In the genomic region with DNA sequence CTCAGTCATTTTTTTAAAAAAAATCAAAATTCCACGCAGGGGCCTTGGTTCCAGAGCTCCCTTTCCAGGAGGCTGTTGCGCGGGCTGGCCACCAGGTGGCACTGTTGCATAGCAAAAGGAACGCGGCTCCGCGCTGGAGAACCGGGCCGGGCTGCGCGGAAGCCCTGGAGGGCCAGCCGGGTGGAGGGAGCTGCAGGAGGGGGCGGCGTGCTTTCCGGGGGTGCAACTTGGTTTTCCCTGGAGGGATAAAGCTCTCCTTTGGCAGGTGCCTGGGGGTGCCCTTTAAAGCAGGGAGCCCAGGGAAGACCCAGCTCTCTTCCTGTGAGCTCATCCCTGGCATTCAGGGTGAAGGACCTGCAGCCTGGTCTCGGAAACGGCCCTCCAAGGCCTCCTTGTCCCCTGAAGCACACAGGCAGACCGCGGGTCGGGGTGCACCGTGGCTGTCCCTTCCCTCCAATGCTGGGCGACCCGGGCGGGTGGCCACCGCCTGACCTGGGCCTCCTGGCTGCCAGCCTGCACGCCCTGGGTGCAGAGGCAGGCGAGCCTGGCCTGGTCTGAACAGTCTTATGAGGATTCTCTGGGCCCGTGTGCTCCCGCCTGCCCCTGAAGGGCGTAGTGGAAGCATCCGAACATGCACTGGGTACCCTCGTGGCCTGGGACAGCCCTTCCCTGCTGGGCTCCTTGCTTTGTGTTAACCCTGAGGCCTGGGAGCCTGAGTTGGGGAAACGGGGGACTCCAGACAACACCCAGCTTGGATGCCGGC, we compare ENCODE assay signal across 8 cellular contexts. TPM values are rescaled to one million over a fixed set of nuclear protein-coding genes. Genes with fewer than 3 reads are reported as not detected.
DNase-seq lines count a peak whose midpoint lies in the region; ATAC-seq and TF ChIP-seq lines count a peak whose summit lies in the region.

No MANE protein-coding gene starts in this region.

- peak; percentile 73 for TF ChIP-seq CTCF in BE2C (IDR thresholded peaks at IDR 0.05; ENCODE audit: low read depth, low read length)
- TF ChIP-seq CTCF in gastroesophageal sphincter (IDR thresholded peaks at IDR 0.05), result peak in 3 of 4 experiments; percentile 95 to 98 (median 96)
- TF ChIP-seq CTCF in osteoblast (IDR thresholded peaks at IDR 0.05; ENCODE audit: extremely low read depth, low read depth, low read length), result peak; percentile 86
- peak; percentile 95 to 97 for TF ChIP-seq CTCF in tibial artery (IDR thresholded peaks at IDR 0.05)

- no peak for TF ChIP-seq EP300 in gastroesophageal sphincter (IDR thresholded peaks at IDR 0.05)

- H3K79me2 ChIP-seq in osteoblast (ENCODE audit: insufficient read depth, low read length), result no peaks in the 10 kb centered on the region

- ATAC-seq in gastroesophageal sphincter (peak; percentile 89), GM19324 (IDR thresholded peaks at IDR 0.05; ENCODE audit: low FRiP score, unreplicated experiment) (no peak)

- H2AFZ ChIP-seq in osteoblast (ENCODE audit: low read length), result no peak overlapping the region

- H3K4me2 ChIP-seq in osteoblast (ENCODE audit: insufficient read depth, low read length), result no peak overlapping the region

- H3K9me3 ChIP-seq in BE2C (no peaks in the 10 kb centered on the region), gastroesophageal sphincter (no peaks in the 10 kb centered on the region), osteoblast (ENCODE audit: low read depth, low read length) (no peaks in the 10 kb centered on the region), tibial artery (no peaks in the 10 kb centered on the region)

- no peak for TF ChIP-seq POLR2A in gastroesophageal sphincter (IDR thresholded peaks at IDR 0.05)

- no peak overlapping the region for H3K27ac ChIP-seq in gastroesophageal sphincter
- no peak overlapping the region for H3K27ac ChIP-seq in osteoblast (ENCODE audit: low read depth, low read length)
- H3K27ac ChIP-seq in tibial artery, result no peak overlapping the region

- DNase-seq in BE2C (peak; percentile 62), H4 (ENCODE audit: low spot score) (peak; percentile 42), RPMI7951 (ENCODE audit: low read depth) (peak; percentile 22), osteoblast (ENCODE audit: insufficient read length, low spot score, missing footprints) (peak; percentile 99), tibial artery (peak; percentile 71 to 78)
- DNase-seq in activated effector memory CD4-positive, alpha-beta T cell treated with Interleukin-2 at 50 U/mL for 16 hours, result peak; percentile 65

- WGBS in gastroesophageal sphincter (ENCODE audit: low coverage in 1 of 2), 2 donors, result 0% methylated on average over 4 of the region's 34 CpGs; no CpG with 5 or more reads in 1 of the 2 donors

- no peaks in the 10 kb centered on the region for H4K20me1 ChIP-seq in osteoblast (ENCODE audit: insufficient read depth, low read length)

- intact Hi-C loops in tibial artery (cut with DNase I; ENCODE audit: low total_unique reads), result loop anchor here (5.0 to 10.0 kb wide), 2 partner anchors 39 to 502 kb away; no protein-coding TSS in a partner anchor

- H3K4me1 ChIP-seq in BE2C (no peaks in the 10 kb centered on the region), gastroesophageal sphincter (peaks cover 0 to 6% (median 0%) of the 10 kb centered on the region in 3 donors), osteoblast (ENCODE audit: insufficient read depth, low read length) (no peaks in the 10 kb centered on the region), tibial artery (peaks cover 0 to 8% (median 4%) of the 10 kb centered on the region in 4 donors)

- H3K27me3 ChIP-seq in BE2C (no peaks in the 10 kb centered on the region), gastroesophageal sphincter (peaks cover 30% of the 10 kb centered on the region), osteoblast (ENCODE audit: insufficient read depth, low read length) (peaks cover 29% of the 10 kb centered on the region), tibial artery (peaks cover 0 to 39% of the 10 kb centered on the region in 2 donors)

- no peaks in the 10 kb centered on the region for H3K36me3 ChIP-seq in BE2C
- H3K36me3 ChIP-seq in gastroesophageal sphincter, result no peaks in the 10 kb centered on the region
- H3K36me3 ChIP-seq in osteoblast (ENCODE audit: insufficient read depth, low read length), result no peaks in the 10 kb centered on the region
- H3K36me3 ChIP-seq in tibial artery, result no peaks in the 10 kb centered on the region

- H3K4me3 ChIP-seq in BE2C (ENCODE audit: low read depth, low read length), result no peak overlapping the region
- no peak overlapping the region for H3K4me3 ChIP-seq in gastroesophageal sphincter
- no peak overlapping the region for H3K4me3 ChIP-seq in osteoblast (ENCODE audit: insufficient read depth, low read length)
- no peak overlapping the region for H3K4me3 ChIP-seq in tibial artery

RNA-seq across cellular contexts. Expression of a gene that starts 23.4 kb away (rescaled TPM):
- not detected for polyA plus RNA-seq in BE2C (2012; ENCODE audit: insufficient read depth, insufficient read length, low read depth)
- not detected in 2 replicates for total RNA-seq in H4 (2014; rRNA removed; shearing (Covaris generic))
- not detected in 2 replicates for total RNA-seq in RPMI7951 (2014; rRNA removed; shearing (Covaris generic))
- total RNA-seq in gastroesophageal sphincter (not detected), osteoblast (not detected in 2 replicates)

RNA-seq across cellular contexts. Expression of a gene that starts 31.0 kb away (rescaled TPM):
- not detected for polyA plus RNA-seq in BE2C (2012; ENCODE audit: insufficient read depth, insufficient read length, low read depth)
- total RNA-seq in H4 (2014; rRNA removed; shearing (Covaris generic)), result not detected in 2 replicates
- total RNA-seq in RPMI7951 (2014; rRNA removed; shearing (Covaris generic)), result not detected in 2 replicates
- total RNA-seq in gastroesophageal sphincter (not detected), osteoblast (not detected in 2 replicates)

RNA-seq across cellular contexts. Expression of a gene that starts 44.0 kb away (rescaled TPM):
- polyA plus RNA-seq in BE2C (2012; ENCODE audit: insufficient read depth, insufficient read length, low read depth), result not detected
- not detected in 2 replicates for total RNA-seq in H4 (2014; rRNA removed; shearing (Covaris generic))
- total RNA-seq in RPMI7951 (2014; rRNA removed; shearing (Covaris generic)), result not detected in 2 replicates
- not detected for total RNA-seq in gastroesophageal sphincter
- total RNA-seq in osteoblast, result not detected in 2 replicates

RNA-seq across cellular contexts. Expression of a gene that starts 44.7 kb away (rescaled TPM):
- not detected for polyA plus RNA-seq in BE2C (2012; ENCODE audit: insufficient read depth, insufficient read length, low read depth)
- total RNA-seq in H4 (2014; rRNA removed; shearing (Covaris generic)), result not detected in 2 replicates
- total RNA-seq in RPMI7951 (2014; rRNA removed; shearing (Covaris generic)), result not detected in 2 replicates
- total RNA-seq in gastroesophageal sphincter (not detected), osteoblast (not detected in 2 replicates)

RNA-seq across cellular contexts. Expression of a gene that starts 54.9 kb away (rescaled TPM):
- not detected for polyA plus RNA-seq in BE2C (2012; ENCODE audit: insufficient read depth, insufficient read length, low read depth)
- not detected in 2 replicates for total RNA-seq in H4 (2014; rRNA removed; shearing (Covaris generic))
- total RNA-seq in RPMI7951 (2014; rRNA removed; shearing (Covaris generic)), result not detected in 2 replicates
- not detected for total RNA-seq in gastroesophageal sphincter
- not detected in 2 replicates for total RNA-seq in osteoblast

Comparison
In these comparisons a context has a peak if more than half of its experiments do, and no peak if none do; other contexts are left out.
1. DNase-seq: peak in every context shown above with its lines; median percentile 99 in osteoblast; 74 in tibial artery; 65 in activated effector memory CD4-positive, alpha-beta T cell treated with Interleukin-2 at 50 U/mL for 16 hours; 62 in BE2C; 42 in H4; 22 in RPMI7951.